ENCODE assay signal across 2 cellular contexts in genomic region chr13:113209880-113210421, GRCh38.
TF ChIP-seq lines count a peak whose summit lies in the region.

No MANE protein-coding gene starts in this region.

TF ChIP-seq in A549, 52 proteins besides CTCF, POLR2A, EP300 and RAD21:
- TF ChIP-seq TP53 (CRISPR knock-in tag; IDR thresholded peaks at IDR 0.05) (0 out of 2 replicates have a peak, but pooled peaks have one; percentile 33), HOXB5 (CRISPR knock-in tag; IDR thresholded peaks at IDR 0.05) (peak; percentile 52; the same call in 1 of the 2 replicates), MAZ (IDR thresholded peaks at IDR 0.05; ENCODE audit: borderline replicate concordance, low read depth, low read length) (no peak), ELK1 (IDR thresholded peaks at IDR 0.05; ENCODE audit: low read depth, low read length) (no peak), PHF8 (IDR thresholded peaks at IDR 0.05; ENCODE audit: borderline replicate concordance, low read depth) (0 out of 2 replicates have a peak, but pooled peaks have one; percentile 41), HDAC2 (IDR thresholded peaks at IDR 0.05) (no peak), CBX2 (IDR thresholded peaks at IDR 0.05; ENCODE audit: borderline replicate concordance, low read depth) (no peak), FOXS1 (CRISPR knock-in tag; IDR thresholded peaks at IDR 0.05) (no peak), JUNB (IDR thresholded peaks at IDR 0.05) (no peak), RCOR1 (IDR thresholded peaks at IDR 0.05; ENCODE audit: low read depth, low read length) (no peak), MAX (IDR thresholded peaks at IDR 0.05) (peak; percentile 86), MYC (IDR thresholded peaks at IDR 0.05; ENCODE audit: borderline replicate concordance, low read length) (peak; percentile 53; the same call in 1 of the 2 replicates)
- TF ChIP-seq, protein P1, sequence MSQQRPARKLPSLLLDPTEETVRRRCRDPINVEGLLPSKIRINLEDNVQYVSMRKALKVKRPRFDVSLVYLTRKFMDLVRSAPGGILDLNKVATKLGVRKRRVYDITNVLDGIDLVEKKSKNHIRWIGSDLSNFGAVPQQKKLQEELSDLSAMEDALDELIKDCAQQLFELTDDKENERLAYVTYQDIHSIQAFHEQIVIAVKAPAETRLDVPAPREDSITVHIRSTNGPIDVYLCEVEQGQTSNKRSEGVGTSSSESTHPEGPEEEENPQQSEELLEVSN (IDR thresholded peaks at IDR 0.05; ENCODE audit: borderline replicate concordance, low read depth) = peak; percentile 74
- TF ChIP-seq, protein P2, sequence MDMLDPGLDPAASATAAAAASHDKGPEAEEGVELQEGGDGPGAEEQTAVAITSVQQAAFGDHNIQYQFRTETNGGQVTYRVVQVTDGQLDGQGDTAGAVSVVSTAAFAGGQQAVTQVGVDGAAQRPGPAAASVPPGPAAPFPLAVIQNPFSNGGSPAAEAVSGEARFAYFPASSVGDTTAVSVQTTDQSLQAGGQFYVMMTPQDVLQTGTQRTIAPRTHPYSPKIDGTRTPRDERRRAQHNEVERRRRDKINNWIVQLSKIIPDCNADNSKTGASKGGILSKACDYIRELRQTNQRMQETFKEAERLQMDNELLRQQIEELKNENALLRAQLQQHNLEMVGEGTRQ (IDR thresholded peaks at IDR 0.05) = peak; percentile 72

TF ChIP-seq in H1, 55 proteins besides CTCF, POLR2A, EP300 and RAD21:
- TF ChIP-seq MAX (IDR thresholded peaks at IDR 0.05) = peak; percentile 98
- TF ChIP-seq SUZ12 (IDR thresholded peaks at IDR 0.05; ENCODE audit: low read length) = no peak
- TF ChIP-seq CEBPB (IDR thresholded peaks at IDR 0.05; ENCODE audit: low read depth, low read length) = no peak
- no peak for TF ChIP-seq CREB1 (IDR thresholded peaks at IDR 0.05)
- no peak for TF ChIP-seq ATF2 (IDR thresholded peaks at IDR 0.05; ENCODE audit: low read length)
- peak in 1 of 2 experiments; percentile 78; a peak in 2 of 4 replicates for TF ChIP-seq HDAC2 (IDR thresholded peaks at IDR 0.05; ENCODE audit: borderline replicate concordance in 1 of 2, low read depth in 2 of 2, low read length in 2 of 2)
- 0 out of 2 replicates have a peak, but pooled peaks have one; percentile 30 for TF ChIP-seq RBBP5 (IDR thresholded peaks at IDR 0.05; ENCODE audit: borderline replicate concordance, low read depth, low read length)
- no peak for TF ChIP-seq BCL11A (IDR thresholded peaks at IDR 0.05; ENCODE audit: low read depth in 2 of 2, low read length in 2 of 2)
- TF ChIP-seq, protein P1 (IDR thresholded peaks at IDR 0.05) = peak; percentile 93
- peak; percentile 71 for TF ChIP-seq POLR2AphosphoS5 (IDR thresholded peaks at IDR 0.05; ENCODE audit: low read depth, low read length)
- no peak for TF ChIP-seq EZH2 (IDR thresholded peaks at IDR 0.05; ENCODE audit: low read depth, low read length, severe bottlenecking)
- TF ChIP-seq SAP30 (IDR thresholded peaks at IDR 0.05; ENCODE audit: insufficient read depth, insufficient replicate concordance, low read length) = peak; percentile 55
- TF ChIP-seq, protein P2 (IDR thresholded peaks at IDR 0.05; ENCODE audit: low read length) = peak; percentile 35; the same call in 1 of the 2 replicates
- peak; percentile 54 for TF ChIP-seq TBP (IDR thresholded peaks at IDR 0.05; ENCODE audit: low read depth, low read length)
- TF ChIP-seq PHF8 (conservative IDR thresholded peaks at IDR 0.05; ENCODE audit: low read depth, low read length) = peak; percentile 53; the same call in 1 of the 2 replicates
- TF ChIP-seq SIN3A (conservative IDR thresholded peaks at IDR 0.05 in 1 of 2, IDR thresholded peaks at IDR 0.05 in 1 of 2; ENCODE audit: low read depth in 1 of 2, low read length in 2 of 2) = peak; percentile 4 to 89; a peak in 2 of 4 replicates
- TF ChIP-seq CBX5 (IDR thresholded peaks at IDR 0.05; ENCODE audit: low read depth, low read length) = no peak
- no peak for TF ChIP-seq RXRA (IDR thresholded peaks at IDR 0.05; ENCODE audit: insufficient read depth, low read depth, low read length)
- TF ChIP-seq KDM4A (IDR thresholded peaks at IDR 0.05; ENCODE audit: low read depth, low read length, severe bottlenecking) = peak; percentile 71
